In the genomic region with DNA sequence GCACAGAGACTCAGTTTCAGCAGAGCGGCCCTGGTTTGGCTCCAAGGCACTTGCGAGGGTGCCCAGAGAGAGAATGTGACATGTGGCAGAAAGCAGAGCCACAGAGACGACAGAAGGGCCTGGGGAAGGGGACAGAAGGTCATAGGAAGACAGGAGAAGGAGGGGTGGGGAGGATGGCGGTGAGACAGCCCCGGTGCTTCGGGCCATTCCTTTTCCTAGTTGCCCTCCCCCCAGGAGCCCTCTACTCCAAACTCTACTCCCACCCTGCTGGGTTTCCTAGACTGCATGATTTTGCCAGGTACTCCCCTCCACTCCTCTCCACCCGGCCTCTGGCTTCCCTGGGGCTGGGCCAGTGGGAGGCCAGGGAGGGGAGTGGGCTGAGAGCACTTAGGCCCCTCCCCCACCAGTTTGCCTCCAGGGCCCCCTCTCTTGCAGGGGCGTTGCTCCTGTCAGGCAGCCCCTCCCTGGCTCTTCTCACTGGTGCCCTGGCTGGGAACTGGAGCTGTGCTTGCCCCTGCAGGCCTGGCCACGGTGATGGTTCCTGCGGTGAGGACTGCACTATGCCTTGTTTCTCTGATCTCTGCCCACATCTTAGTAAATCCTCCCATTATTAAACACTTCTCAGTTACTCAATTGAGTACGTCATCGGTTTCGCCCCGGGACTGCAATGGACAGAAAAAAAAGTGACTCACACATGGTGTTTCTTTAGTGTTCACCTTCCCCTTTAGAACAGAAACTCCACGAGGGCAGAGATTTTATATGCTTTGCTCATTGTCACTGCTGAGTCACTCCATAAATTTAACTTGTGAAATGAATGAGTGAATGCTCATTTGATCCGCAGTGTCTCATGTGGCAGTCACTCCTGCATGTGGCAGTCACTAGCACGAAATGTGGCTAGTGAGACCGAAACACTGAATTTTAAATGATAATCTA, we compare ENCODE assay signal across 9 cellular contexts. TPM values are rescaled to one million over a fixed set of nuclear protein-coding genes. Genes with fewer than 3 reads are reported as not detected.
A peak's percentile ranks its signal among the peaks of the same experiment; 100 is the strongest.
DNase-seq lines count a peak whose midpoint lies in the region; ATAC-seq and TF ChIP-seq lines count a peak whose summit lies in the region.
"Had no signal": no experiment of that assay in that cellular context is flagged by ENCODE, and none has a peak within 500 bp of the region (broad histone marks: within the 10 kb centered on the region; RNA-seq: fewer than 3 reads in every experiment).

No MANE protein-coding gene starts in this region.

- H3K4me1 ChIP-seq in esophagus squamous epithelium (peaks cover 24 to 65% (median 35%) of the 10 kb centered on the region in 3 donors), osteoblast (ENCODE audit: insufficient read depth, low read length) (peaks cover 25% of the 10 kb centered on the region)

- H2AFZ ChIP-seq in osteoblast (ENCODE audit: low read length) = no peak overlapping the region

- 18 to 33% methylated on average over 16 to 18 of the region's 18 CpGs for WGBS in esophagus squamous epithelium, 2 donors

- H3K9me3 ChIP-seq in esophagus squamous epithelium (peaks cover 0 to 14% (median 0%) of the 10 kb centered on the region in 3 donors), osteoblast (ENCODE audit: low read depth, low read length) (no peaks in the 10 kb centered on the region)

- H3K27ac ChIP-seq in esophagus squamous epithelium (peak overlapping the region; percentile 81 to 94 (median 88)), osteoblast (ENCODE audit: low read depth, low read length) (peak overlapping the region; percentile 75)
- H3K27ac ChIP-seq: 22Rv1 had no signal

- no peaks in the 10 kb centered on the region for H4K20me1 ChIP-seq in osteoblast (ENCODE audit: insufficient read depth, low read length)

- no peak for ATAC-seq in HG02571 (IDR thresholded peaks at IDR 0.05; ENCODE audit: unreplicated experiment)
- no peak for ATAC-seq in HG02970 (IDR thresholded peaks at IDR 0.05; ENCODE audit: low FRiP score, unreplicated experiment)
- ATAC-seq in GM19324 (IDR thresholded peaks at IDR 0.05; ENCODE audit: low FRiP score, unreplicated experiment) = no peak

- peak overlapping the region; percentile 74 for H3K4me2 ChIP-seq in osteoblast (ENCODE audit: insufficient read depth, low read length)

- H3K27me3 ChIP-seq in esophagus squamous epithelium (no peaks in the 10 kb centered on the region), osteoblast (ENCODE audit: insufficient read depth, low read length) (no peaks in the 10 kb centered on the region)

- H3K79me2 ChIP-seq in osteoblast (ENCODE audit: insufficient read depth, low read length) = no peaks in the 10 kb centered on the region

- intact Hi-C loops in esophagus squamous epithelium (cut with DNase I) = no loop called here

- H3K36me3 ChIP-seq in esophagus squamous epithelium = no peaks in the 10 kb centered on the region
- H3K36me3 ChIP-seq in osteoblast (ENCODE audit: insufficient read depth, low read length) = no peaks in the 10 kb centered on the region

- H3K4me3 ChIP-seq in esophagus squamous epithelium = peak overlapping the region in 1 of 4 donors; percentile 40
- H3K4me3 ChIP-seq in osteoblast (ENCODE audit: insufficient read depth, low read length) = no peak overlapping the region

- peak in 2 of 4 donors; percentile 34 to 46 for TF ChIP-seq POLR2A in esophagus squamous epithelium (IDR thresholded peaks at IDR 0.05)

- DNase-seq in DMS 273 (lab: John Stamatoyannopoulos, UW; ENCODE audit: unreplicated experiment) = peak; percentile 46
- no peak for DNase-seq in DMS 273 treated with DMSO at 0.1 percent for 48 hours (lab: John Stamatoyannopoulos, UW)
- peak; percentile 92 for DNase-seq in SK-N-DZ (ENCODE audit: low spot score)
- peak; percentile 3 for DNase-seq in esophagus squamous epithelium (lab: John Stamatoyannopoulos, UW)
- peak; percentile 88 for DNase-seq in osteoblast (ENCODE audit: insufficient read length, low spot score, missing footprints)

- TF ChIP-seq CTCF in esophagus squamous epithelium (IDR thresholded peaks at IDR 0.05) = peak in 1 of 6 experiments; percentile 7
- TF ChIP-seq CTCF in osteoblast (IDR thresholded peaks at IDR 0.05; ENCODE audit: extremely low read depth, low read depth, low read length) = no peak

RNA-seq across cellular contexts. Expression of a gene that starts 58.7 kb away (rescaled TPM):
- 61.8 and 63.5 TPM in 2 replicates for polyA plus RNA-seq in SK-N-DZ (2014; cell fraction: cytosol; rRNA removed)
- polyA plus RNA-seq in SK-N-DZ (2014; cell fraction: nucleus; rRNA removed) = 39.5 and 69.9 TPM in 2 replicates
- total RNA-seq in esophagus squamous epithelium (10 to 100 TPM; 41.3 to 97.8 (median 67.6) TPM), osteoblast (113 and 122 TPM in 2 replicates)
